ENCODE assay signal across 10 cellular contexts in the genomic region with DNA sequence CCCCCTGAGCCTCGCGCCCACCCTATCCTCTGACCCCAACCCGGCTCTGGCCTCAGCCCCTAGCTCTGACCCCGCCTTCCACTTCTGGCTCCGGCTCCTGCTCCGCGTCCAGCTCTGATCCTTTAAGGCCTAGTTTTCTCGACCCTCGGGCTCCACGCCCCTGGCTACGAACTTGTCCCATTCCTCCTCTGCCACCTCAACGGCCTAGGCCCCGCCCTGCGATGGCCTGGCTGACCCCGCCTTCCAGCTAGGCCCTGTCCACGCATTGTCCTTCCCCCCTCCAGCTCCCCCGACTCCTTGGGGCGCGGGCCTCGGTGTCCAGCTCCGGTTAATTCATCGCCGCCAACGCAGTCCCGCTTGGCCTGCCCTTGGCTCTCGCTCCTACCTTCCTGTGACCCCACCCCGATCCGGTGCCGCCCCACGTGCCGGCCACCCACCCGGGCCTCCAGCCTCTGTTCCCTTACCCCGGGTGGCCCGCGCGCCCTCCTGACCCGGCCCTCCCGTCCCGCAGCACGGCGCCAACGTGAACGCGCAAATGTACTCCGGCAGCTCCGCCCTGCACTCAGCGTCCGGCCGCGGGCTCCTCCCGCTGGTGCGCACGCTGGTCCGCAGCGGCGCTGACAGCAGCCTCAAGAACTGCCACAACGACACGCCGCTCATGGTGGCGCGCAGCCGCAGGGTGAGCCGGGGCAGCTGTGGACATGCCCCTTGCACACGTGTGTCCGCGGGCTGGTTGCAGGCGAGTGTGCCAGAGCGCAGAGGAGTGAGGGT. TPM values are rescaled to one million over a fixed set of nuclear protein-coding genes. Genes with fewer than 3 reads are reported as not detected.
DNase-seq lines count a peak whose midpoint lies in the region; ATAC-seq, FAIRE-seq and TF ChIP-seq lines count a peak whose summit lies in the region.
"Had no signal": no experiment of that assay in that cellular context is flagged by ENCODE, and none has a peak within 500 bp of the region (broad histone marks: within the 10 kb centered on the region; RNA-seq: fewer than 3 reads in every experiment).

No MANE protein-coding gene starts in this region.

- peak overlapping the region; percentile 57 for H3K4me3 Mint-ChIP-seq in natural killer cell

- TF ChIP-seq RAD21 in A549 (conservative IDR thresholded peaks at IDR 0.05 in 1 of 2, IDR thresholded peaks at IDR 0.05 in 1 of 2) = no peak

- TF ChIP-seq CTCF in A549 (IDR thresholded peaks at IDR 0.05) (no peak), fibroblast of villous mesenchyme (IDR thresholded peaks at IDR 0.05; ENCODE audit: insufficient read depth, low read depth, low read length) (no peak), natural killer cell (IDR thresholded peaks at IDR 0.05) (no peak)

- H3K4me1 Mint-ChIP-seq in natural killer cell = peaks cover 35 to 46% of the 10 kb centered on the region in 2 donors

- no peak for TF ChIP-seq EP300 in A549 (IDR thresholded peaks at IDR 0.05)

- TF ChIP-seq POLR2A in A549 (IDR thresholded peaks at IDR 0.05; ENCODE audit: low read length) = no peak

- 94% methylated on average over 67 of the region's 68 CpGs for WGBS in A549 (ENCODE audit: missing lambda C conversion rate)

- H3K4me3 ChIP-seq in A549 (no peak overlapping the region), fibroblast of villous mesenchyme (ENCODE audit: low read depth, low read length) (peak overlapping the region; percentile 37)

- POLR2A ChIA-PET in A549 (lab: Yijun Ruan, JAX) = interaction anchor here (0.7 to 1.2 kb wide), 3 partner anchors 21 to 34 kb away, joined by 3 to 5 read pairs (median 4); no protein-coding TSS in a partner anchor

- no peaks in the 10 kb centered on the region for H3K27me3 Mint-ChIP-seq in natural killer cell (ENCODE audit: low read depth in 2 of 2)

- H3K9me3 Mint-ChIP-seq in natural killer cell = no peaks in the 10 kb centered on the region

- no peak overlapping the region for H3K4me2 ChIP-seq in A549

- H3K27ac ChIP-seq in A549 = peak overlapping the region in 1 of 2 experiments; percentile 92; a peak in 3 of 6 replicates

- CTCF ChIA-PET in A549 (lab: Yijun Ruan, JAX) = interaction anchor here (0.9 to 48.5 kb wide), 4 partner anchors 11 to 68 kb away, joined by 3 to 1899 read pairs (median 90); no protein-coding TSS in a partner anchor

- no peaks in the 10 kb centered on the region for H3K9me3 ChIP-seq in A549

- ATAC-seq in A549 (0 out of 6 replicates have a peak, but pooled peaks of 1 of the 2 experiments have one; percentile 0), natural killer cell (no peak), HG02759 (IDR thresholded peaks at IDR 0.05; ENCODE audit: unreplicated experiment) (no peak), GM21515 (IDR thresholded peaks at IDR 0.05; ENCODE audit: unreplicated experiment) (no peak), HG03378 (IDR thresholded peaks at IDR 0.05; ENCODE audit: unreplicated experiment) (no peak)

- intact Hi-C loops in natural killer cell (cut with micrococcal nuclease) = no loop called here

- FAIRE-seq in A549 (lab: Jason Lieb, UNC) = no peak
- FAIRE-seq: G401.6 had no signal

- DNase-seq in A549 (ENCODE audit: low read depth in 1 of 2, low spot score in 1 of 2) (no peak), NCI-H526 treated with DMSO at 0.1 percent for 48 hours (lab: John Stamatoyannopoulos, UW) (peak; percentile 36), fibroblast of villous mesenchyme (ENCODE audit: low read depth) (peak; percentile 57), natural killer cell (no peak), CD1c-positive myeloid dendritic cell (ENCODE audit: extremely low spot score) (no peak)

- peaks cover 62% of the 10 kb centered on the region for H3K4me1 ChIP-seq in A549

- H3K27ac Mint-ChIP-seq in natural killer cell = peak overlapping the region; percentile 21 to 88

- H3K36me3 Mint-ChIP-seq in natural killer cell = no peaks in the 10 kb centered on the region

TF ChIP-seq in A549, 52 proteins besides CTCF, POLR2A, EP300 and RAD21:
- TF ChIP-seq NFE2L2 (conservative IDR thresholded peaks at IDR 0.05; ENCODE audit: low read length) = no peak
- TF ChIP-seq, protein P1, sequence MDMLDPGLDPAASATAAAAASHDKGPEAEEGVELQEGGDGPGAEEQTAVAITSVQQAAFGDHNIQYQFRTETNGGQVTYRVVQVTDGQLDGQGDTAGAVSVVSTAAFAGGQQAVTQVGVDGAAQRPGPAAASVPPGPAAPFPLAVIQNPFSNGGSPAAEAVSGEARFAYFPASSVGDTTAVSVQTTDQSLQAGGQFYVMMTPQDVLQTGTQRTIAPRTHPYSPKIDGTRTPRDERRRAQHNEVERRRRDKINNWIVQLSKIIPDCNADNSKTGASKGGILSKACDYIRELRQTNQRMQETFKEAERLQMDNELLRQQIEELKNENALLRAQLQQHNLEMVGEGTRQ (IDR thresholded peaks at IDR 0.05) = no peak
- TF ChIP-seq JUN (IDR thresholded peaks at IDR 0.05) = peak; percentile 17 to 28; a peak in 1 of 5 replicates
- no peak for TF ChIP-seq ZFP36 (IDR thresholded peaks at IDR 0.05; ENCODE audit: borderline replicate concordance, partially characterized antibody)
- TF ChIP-seq HOXB13 (CRISPR knock-in tag; IDR thresholded peaks at IDR 0.05; ENCODE audit: low read depth) = 0 out of 2 replicates have a peak, but pooled peaks have one; percentile 16
- TF ChIP-seq TFCP2L1 (CRISPR knock-in tag; IDR thresholded peaks at IDR 0.05) = no peak
- TF ChIP-seq CEBPB (IDR thresholded peaks at IDR 0.05) = no peak
- no peak for TF ChIP-seq MAX (IDR thresholded peaks at IDR 0.05)
- no peak for TF ChIP-seq FOSL2 (IDR thresholded peaks at IDR 0.05)
- no peak for TF ChIP-seq FOSL2 (CRISPR knock-in tag; IDR thresholded peaks at IDR 0.05)
- no peak for TF ChIP-seq MYC (IDR thresholded peaks at IDR 0.05; ENCODE audit: borderline replicate concordance, low read length)

RNA-seq across cellular contexts. Expression of gene BCL3, which starts 9.4 kb away (rescaled TPM):
- 22.6 and 25.3 TPM in 2 replicates for polyA plus RNA-seq in A549 (2011; rRNA removed)
- polyA plus RNA-seq in A549 (2012; cell fraction: cytosol; rRNA removed) = 103 and 138 TPM in 2 replicates
- 302 and 387 TPM in 2 replicates for polyA plus RNA-seq in A549 (2012; cell fraction: nucleus; rRNA removed)
- 49.6 to 80.7 TPM (median 72.1 TPM) in 3 replicates for polyA plus RNA-seq in A549 (2017; fragmentation: RNase III; extraction: RNeasy Plus Mini Kit Qiagen cat#74134 plus additional on column Dnase treatment)
- 27.4 and 33.8 TPM in 2 replicates for polyA minus RNA-seq in A549 (2011; rRNA and poly(A)+ RNA removed)
- 8.6 and 10.0 TPM in 2 replicates for total RNA-seq in fibroblast of villous mesenchyme
- total RNA-seq in natural killer cell = 100 to 1,000 TPM; 152 to 199 (median 164) TPM

RNA-seq across cellular contexts. Expression of gene CBLC, which starts 19.8 kb away (rescaled TPM):
- polyA plus RNA-seq in A549 (2011; rRNA removed) (not detected in 2 replicates), A549 (2017; fragmentation: RNase III; extraction: RNeasy Plus Mini Kit Qiagen cat#74134 plus additional on column Dnase treatment) (not detected in 3 replicates)
- 0.09 and 0.16 TPM in 2 replicates for polyA plus RNA-seq in A549 (2012; cell fraction: cytosol; rRNA removed)
- 0.16 and 0.21 TPM in 2 replicates for polyA plus RNA-seq in A549 (2012; cell fraction: nucleus; rRNA removed)
- polyA minus RNA-seq in A549 (2011; rRNA and poly(A)+ RNA removed) = 0.29 TPM in 1 of 2 replicates, not detected in the other
- total RNA-seq in fibroblast of villous mesenchyme (under 0.01 TPM in 2 replicates), natural killer cell (not detected)
- total RNA-seq: T-helper 1 cell treated with Interleukin-12 subunit alpha and Interleukin-12 subunit beta and Interleukin-4 antibody, amounts not matched to agents 30 ng/mL and 1 ng/mL, for 36 hours had no signal

RNA-seq across cellular contexts. Expression of gene BCAM, which starts 51.0 kb away (rescaled TPM):
- polyA plus RNA-seq in A549 (2011; rRNA removed) (15.2 and 18.4 TPM in 2 replicates), A549 (2017; fragmentation: RNase III; extraction: RNeasy Plus Mini Kit Qiagen cat#74134 plus additional on column Dnase treatment) (77.5 to 102 TPM (median 88.1 TPM) in 3 replicates)
- 62.2 and 88.1 TPM in 2 replicates for polyA plus RNA-seq in A549 (2012; cell fraction: cytosol; rRNA removed)
- 183 and 239 TPM in 2 replicates for polyA plus RNA-seq in A549 (2012; cell fraction: nucleus; rRNA removed)
- polyA minus RNA-seq in A549 (2011; rRNA and poly(A)+ RNA removed) = 8.1 and 25.5 TPM in 2 replicates
- total RNA-seq in fibroblast of villous mesenchyme (10.3 and 15.1 TPM in 2 replicates), natural killer cell (not detected)
- total RNA-seq: T-helper 1 cell treated with Interleukin-12 subunit alpha and Interleukin-12 subunit beta and Interleukin-4 antibody, amounts not matched to agents 30 ng/mL and 1 ng/mL, for 36 hours had no signal

RNA-seq across cellular contexts. Expression of gene CEACAM16, which starts 59.0 kb away (rescaled TPM):
- polyA plus RNA-seq in A549 (2011; rRNA removed) = not detected in 2 replicates
- polyA plus RNA-seq in A549 (2012; cell fraction: cytosol; rRNA removed) = 0.03 TPM in 1 of 2 replicates, not detected in the other
- 0.34 and 0.50 TPM in 2 replicates for polyA plus RNA-seq in A549 (2012; cell fraction: nucleus; rRNA removed)
- 0.08 to 0.11 TPM in 2 of 3 replicates, not detected in the other for polyA plus RNA-seq in A549 (2017; fragmentation: RNase III; extraction: RNeasy Plus Mini Kit Qiagen cat#74134 plus additional on column Dnase treatment)
- 0.34 and 0.58 TPM in 2 replicates for polyA minus RNA-seq in A549 (2011; rRNA and poly(A)+ RNA removed)
- total RNA-seq in fibroblast of villous mesenchyme = under 0.01 and 0.32 TPM in 2 replicates
- not detected for total RNA-seq in natural killer cell
- total RNA-seq: T-helper 1 cell treated with Interleukin-12 subunit alpha and Interleukin-12 subunit beta and Interleukin-4 antibody, amounts not matched to agents 30 ng/mL and 1 ng/mL, for 36 hours had no signal

Comparison
In these comparisons a context has a peak if more than half of its experiments do, and no peak if none do; other contexts are left out.
1. DNase-seq: peak in NCI-H526 treated with DMSO at 0.1 percent for 48 hours (single experiment) and fibroblast of villous mesenchyme (single experiment); none in A549 (0 of 2), natural killer cell (single experiment) and CD1c-positive myeloid dendritic cell (single experiment).
2. RNA of gene BCL3, which starts 9.4 kb away (total RNA-seq): 152 to 199 TPM in natural killer cell; 8.6 to 10.0 TPM in fibroblast of villous mesenchyme; every median in the first group is over 10 times any median in the second.
3. RNA of gene BCAM, which starts 51.0 kb away (total RNA-seq): 10.3 to 15.1 TPM in fibroblast of villous mesenchyme; not detected in natural killer cell; every median in the first group is over 10 times any median in the second.